ENCODE assay signal across 14 cellular contexts in the genomic region with DNA sequence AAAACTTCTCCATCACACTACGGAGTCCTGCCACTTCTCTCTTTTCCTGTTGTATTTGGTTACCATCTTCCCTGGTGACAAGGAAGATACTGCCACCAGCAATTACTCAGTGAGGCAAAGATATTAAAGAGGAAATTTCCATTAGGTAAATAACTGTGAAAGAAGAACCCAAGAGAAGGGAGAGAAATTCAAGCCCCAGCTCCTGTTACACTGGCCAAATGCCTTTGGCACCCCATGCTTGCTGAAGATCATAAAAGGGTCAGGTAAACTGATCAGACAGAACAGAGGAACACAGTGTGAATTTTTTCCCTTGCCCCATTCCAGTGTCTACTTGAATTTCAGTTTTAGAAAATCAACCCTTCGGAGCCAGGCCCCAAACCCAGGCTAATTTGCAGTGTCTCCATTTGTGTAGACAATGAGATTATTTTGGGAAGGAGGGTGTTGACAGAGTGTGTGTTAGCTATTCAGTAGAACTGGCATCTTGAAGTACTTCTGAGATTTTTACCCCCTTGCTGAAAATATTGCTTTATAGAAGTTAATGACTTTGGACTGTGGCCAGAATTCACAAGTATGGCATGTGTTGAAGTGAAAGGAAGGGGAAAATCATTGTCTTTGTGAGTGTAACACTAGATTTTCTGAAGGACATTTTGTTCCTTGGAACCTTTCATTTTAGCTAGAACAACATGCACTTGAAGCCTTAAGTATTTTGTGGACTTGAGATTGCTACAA.
A peak's percentile ranks its signal among the peaks of the same experiment; 100 is the strongest.
DNase-seq lines count a peak whose midpoint lies in the region; ATAC-seq and TF ChIP-seq lines count a peak whose summit lies in the region.
"Had no signal": no experiment of that assay in that cellular context is flagged by ENCODE, and none has a peak within 500 bp of the region (broad histone marks: within the 10 kb centered on the region; RNA-seq: fewer than 3 reads in every experiment).

No MANE protein-coding gene starts in this region.

- H3K4me3 Mint-ChIP-seq in activated T-cell treated with anti-CD3 and anti-CD28 coated beads, Interleukin-2, amount 50 U/mL, for 4 hours = peak overlapping the region; percentile 64
- H3K4me3 Mint-ChIP-seq in activated CD8-positive, alpha-beta T cell treated with anti-CD3 and anti-CD28 coated beads for 36 hours = peak overlapping the region; percentile 51
- H3K4me3 Mint-ChIP-seq: B cell had no signal

- no peak for TF ChIP-seq CTCF in activated CD8-positive, alpha-beta T cell treated with anti-CD3 and anti-CD28 coated beads for 36 hours (IDR thresholded peaks at IDR 0.05)
- no peak for TF ChIP-seq CTCF in left lung (IDR thresholded peaks at IDR 0.05)
- TF ChIP-seq CTCF in thoracic aorta (IDR thresholded peaks at IDR 0.05) = no peak

- peak overlapping the region; percentile 67 to 81 for H3K27ac ChIP-seq in left lung
- peak overlapping the region; percentile 92 to 94 for H3K27ac ChIP-seq in thoracic aorta

- no peaks in the 10 kb centered on the region for H3K27me3 ChIP-seq in left lung
- no peaks in the 10 kb centered on the region for H3K27me3 ChIP-seq in thoracic aorta (replicated peaks; ENCODE audit: insufficient read depth)
- H3K27me3 ChIP-seq: MG63 had no signal

- peak overlapping the region; percentile 95 for H3K27ac Mint-ChIP-seq in activated CD8-positive, alpha-beta T cell treated with anti-CD3 and anti-CD28 coated beads for 36 hours
- H3K27ac Mint-ChIP-seq: B cell had no signal

- CTCF ChIA-PET in activated CD8-positive, alpha-beta T cell treated with anti-CD3 and anti-CD28 coated beads for 36 hours (lab: Charles Lee) = interaction anchor here (0.9 to 9.2 kb wide), 7 partner anchors 11 to 208 kb away, joined by 3 to 88 read pairs (median 5); partner anchors contain the start of gene DHRS3

- H3K4me1 ChIP-seq in left lung = peaks cover 46 to 75% of the 10 kb centered on the region in 2 donors
- H3K4me1 ChIP-seq in thoracic aorta (ENCODE audit: control insufficient read depth in 1 of 2, low read depth in 2 of 2) = peaks cover 84 to 99% of the 10 kb centered on the region in 2 donors

- peaks cover 19% of the 10 kb centered on the region for H3K36me3 Mint-ChIP-seq in activated T-cell treated with anti-CD3 and anti-CD28 coated beads, Interleukin-2, amount 50 U/mL, for 4 hours (ENCODE audit: insufficient read depth)
- peaks cover 63% of the 10 kb centered on the region for H3K36me3 Mint-ChIP-seq in activated CD8-positive, alpha-beta T cell treated with anti-CD3 and anti-CD28 coated beads for 36 hours (ENCODE audit: low read depth)

- no peaks in the 10 kb centered on the region for H3K27me3 Mint-ChIP-seq in activated T-cell treated with anti-CD3 and anti-CD28 coated beads, Interleukin-2, amount 50 U/mL, for 4 hours (ENCODE audit: low read depth)
- no peaks in the 10 kb centered on the region for H3K27me3 Mint-ChIP-seq in activated CD8-positive, alpha-beta T cell treated with anti-CD3 and anti-CD28 coated beads for 36 hours
- H3K27me3 Mint-ChIP-seq: B cell, naive B cell had no signal

- H3K9me3 Mint-ChIP-seq in activated T-cell treated with anti-CD3 and anti-CD28 coated beads, Interleukin-2, amount 50 U/mL, for 4 hours = no peaks in the 10 kb centered on the region
- H3K9me3 Mint-ChIP-seq in activated CD8-positive, alpha-beta T cell treated with anti-CD3 and anti-CD28 coated beads for 36 hours = no peaks in the 10 kb centered on the region
- H3K9me3 Mint-ChIP-seq: naive B cell had no signal

- POLR2A ChIA-PET in activated CD8-positive, alpha-beta T cell treated with anti-CD3 and anti-CD28 coated beads for 36 hours (lab: Charles Lee) = interaction anchor here (0.9 to 10.0 kb wide), 15 partner anchors 12 to 167 kb away, joined by 3 to 141 read pairs (median 5); partner anchors contain the start of gene DHRS3

- no peak overlapping the region for H3K4me3 ChIP-seq in left lung
- no peak overlapping the region for H3K4me3 ChIP-seq in thoracic aorta
- H3K4me3 ChIP-seq: MG63 had no signal

- ATAC-seq in activated T-cell treated with anti-CD3 and anti-CD28 coated beads, Interleukin-2, amount 50 U/mL, for 4 hours = no peak
- ATAC-seq in activated CD8-positive, alpha-beta T cell treated with anti-CD3 and anti-CD28 coated beads for 36 hours = no peak
- peak; percentile 20 for ATAC-seq in left lung
- no peak for ATAC-seq in thoracic aorta (ENCODE audit: insufficient number of reproducible peaks, low FRiP score, low read depth)
- ATAC-seq in left colon = no peak
- ATAC-seq: HCT116 had no signal

- H3K9me3 ChIP-seq in left lung (no peaks in the 10 kb centered on the region), thoracic aorta (no peaks in the 10 kb centered on the region)
- H3K9me3 ChIP-seq: MG63 had no signal

- no peak for DNase-seq in activated T-cell treated with anti-CD3 and anti-CD28 coated beads, Interleukin-2, amount 50 U/mL, for 4 hours
- no peak for DNase-seq in activated T-cell treated with anti-CD3 and anti-CD28 coated beads, Interleukin-2, amount 50 U/mL, for 48 hours
- DNase-seq in activated CD8-positive, alpha-beta T cell treated with anti-CD3 and anti-CD28 coated beads for 36 hours = no peak
- DNase-seq in left lung = no peak
- DNase-seq in thoracic aorta (ENCODE audit: low spot score) = no peak
- DNase-seq in stimulated activated CD4-positive, alpha-beta T cell treated with anti-CD3 and anti-CD28 coated beads, Interleukin-2, amount 100 ng/mL, for 48 hours = no peak
- DNase-seq in HUDEP-2 (lab: John Stamatoyannopoulos, UW; ENCODE audit: unreplicated experiment in 76 of 76) = no peak
- DNase-seq in left colon = no peak
- DNase-seq: MG63; naive B cell; stimulated activated CD4-positive, alpha-beta T cell treated with anti-CD3 and anti-CD28 coated beads, Interleukin-2, amount 100 ng/mL, for 24 hours; T1000 had no signal

- H3K36me3 ChIP-seq in left lung (peaks cover 0 to 3% of the 10 kb centered on the region in 2 donors), thoracic aorta (no peaks in the 10 kb centered on the region)

- intact Hi-C loops in activated CD8-positive, alpha-beta T cell treated with anti-CD3 and anti-CD28 coated beads for 36 hours (cut with micrococcal nuclease) = no loop called here
- intact Hi-C loops in left lung (cut with DNase I) = no loop called here
- intact Hi-C loops in left colon (cut with DNase I, micrococcal nuclease) = no loop called here

- H3K4me1 Mint-ChIP-seq in activated T-cell treated with anti-CD3 and anti-CD28 coated beads, Interleukin-2, amount 50 U/mL, for 4 hours (ENCODE audit: low read depth) = peaks cover 87% of the 10 kb centered on the region
- peaks cover 94% of the 10 kb centered on the region for H3K4me1 Mint-ChIP-seq in activated CD8-positive, alpha-beta T cell treated with anti-CD3 and anti-CD28 coated beads for 36 hours (ENCODE audit: low read depth)
